Comparison of ENCODE assay signal across 1 cellular context in genomic region chr1:63701187-63701586, GRCh38.
TF ChIP-seq lines count a peak whose summit lies in the region.

No MANE protein-coding gene starts in this region.

TF ChIP-seq in HepG2, 621 proteins besides CTCF, POLR2A, EP300 and RAD21 (continued from another document):
- TF ChIP-seq, protein P1, sequence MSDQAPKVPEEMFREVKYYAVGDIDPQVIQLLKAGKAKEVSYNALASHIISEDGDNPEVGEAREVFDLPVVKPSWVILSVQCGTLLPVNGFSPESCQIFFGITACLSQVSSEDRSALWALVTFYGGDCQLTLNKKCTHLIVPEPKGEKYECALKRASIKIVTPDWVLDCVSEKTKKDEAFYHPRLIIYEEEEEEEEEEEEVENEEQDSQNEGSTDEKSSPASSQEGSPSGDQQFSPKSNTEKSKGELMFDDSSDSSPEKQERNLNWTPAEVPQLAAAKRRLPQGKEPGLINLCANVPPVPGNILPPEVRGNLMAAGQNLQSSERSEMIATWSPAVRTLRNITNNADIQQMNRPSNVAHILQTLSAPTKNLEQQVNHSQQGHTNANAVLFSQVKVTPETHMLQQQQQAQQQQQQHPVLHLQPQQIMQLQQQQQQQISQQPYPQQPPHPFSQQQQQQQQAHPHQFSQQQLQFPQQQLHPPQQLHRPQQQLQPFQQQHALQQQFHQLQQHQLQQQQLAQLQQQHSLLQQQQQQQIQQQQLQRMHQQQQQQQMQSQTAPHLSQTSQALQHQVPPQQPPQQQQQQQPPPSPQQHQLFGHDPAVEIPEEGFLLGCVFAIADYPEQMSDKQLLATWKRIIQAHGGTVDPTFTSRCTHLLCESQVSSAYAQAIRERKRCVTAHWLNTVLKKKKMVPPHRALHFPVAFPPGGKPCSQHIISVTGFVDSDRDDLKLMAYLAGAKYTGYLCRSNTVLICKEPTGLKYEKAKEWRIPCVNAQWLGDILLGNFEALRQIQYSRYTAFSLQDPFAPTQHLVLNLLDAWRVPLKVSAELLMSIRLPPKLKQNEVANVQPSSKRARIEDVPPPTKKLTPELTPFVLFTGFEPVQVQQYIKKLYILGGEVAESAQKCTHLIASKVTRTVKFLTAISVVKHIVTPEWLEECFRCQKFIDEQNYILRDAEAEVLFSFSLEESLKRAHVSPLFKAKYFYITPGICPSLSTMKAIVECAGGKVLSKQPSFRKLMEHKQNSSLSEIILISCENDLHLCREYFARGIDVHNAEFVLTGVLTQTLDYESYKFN (CRISPR knock-in tag; conservative IDR thresholded peaks at IDR 0.05), result peak; percentile 69
- TF ChIP-seq SAP130 (CRISPR knock-in tag; IDR thresholded peaks at IDR 0.05; ENCODE audit: low read depth) (0 out of 2 replicates have a peak, but pooled peaks have one; percentile 15), PTBP1 (IDR thresholded peaks at IDR 0.05; ENCODE audit: low read depth, low read length, poor library complexity, severe bottlenecking) (no peak), ZNF782 (CRISPR knock-in tag; IDR thresholded peaks at IDR 0.05; ENCODE audit: borderline replicate concordance) (no peak), HMG20B (CRISPR knock-in tag; conservative IDR thresholded peaks at IDR 0.05) (no peak), CENPT (CRISPR knock-in tag; IDR thresholded peaks at IDR 0.05; ENCODE audit: low read depth) (no peak), ZBTB40 (IDR thresholded peaks at IDR 0.05) (no peak), ZBTB40 (CRISPR knock-in tag; IDR thresholded peaks at IDR 0.05) (no peak), ZNF7 (CRISPR knock-in tag; IDR thresholded peaks at IDR 0.05) (no peak), ZBTB7B (CRISPR knock-in tag; IDR thresholded peaks at IDR 0.05) (no peak), ATRX (CRISPR knock-in tag; IDR thresholded peaks at IDR 0.05; ENCODE audit: borderline replicate concordance) (no peak), ZFP90 (CRISPR knock-in tag; IDR thresholded peaks at IDR 0.05; ENCODE audit: borderline replicate concordance) (no peak), GABPB1 (CRISPR knock-in tag; IDR thresholded peaks at IDR 0.05) (no peak), POLR2G (IDR thresholded peaks at IDR 0.05; ENCODE audit: low read depth, low read length) (no peak), SALL1 (CRISPR knock-in tag; IDR thresholded peaks at IDR 0.05) (peak; percentile 76), SP2 (CRISPR knock-in tag; IDR thresholded peaks at IDR 0.05) (no peak), ZMYM3 (CRISPR knock-in tag; IDR thresholded peaks at IDR 0.05) (0 out of 2 replicates have a peak, but pooled peaks have one; percentile 6), ZFP91 (CRISPR knock-in tag; IDR thresholded peaks at IDR 0.05; ENCODE audit: borderline replicate concordance) (no peak), PPARG (CRISPR knock-in tag; conservative IDR thresholded peaks at IDR 0.05) (no peak), ZNF44 (CRISPR knock-in tag; IDR thresholded peaks at IDR 0.05) (no peak), ZNF687 (CRISPR knock-in tag; IDR thresholded peaks at IDR 0.05) (peak; percentile 15; the same call in 1 of the 2 replicates), GATAD2A (CRISPR knock-in tag; IDR thresholded peaks at IDR 0.05) (peak; percentile 78; the same call in 1 of the 2 replicates), FOXA3 (CRISPR knock-in tag; IDR thresholded peaks at IDR 0.05) (peak; percentile 66)
- TF ChIP-seq, protein P2, sequence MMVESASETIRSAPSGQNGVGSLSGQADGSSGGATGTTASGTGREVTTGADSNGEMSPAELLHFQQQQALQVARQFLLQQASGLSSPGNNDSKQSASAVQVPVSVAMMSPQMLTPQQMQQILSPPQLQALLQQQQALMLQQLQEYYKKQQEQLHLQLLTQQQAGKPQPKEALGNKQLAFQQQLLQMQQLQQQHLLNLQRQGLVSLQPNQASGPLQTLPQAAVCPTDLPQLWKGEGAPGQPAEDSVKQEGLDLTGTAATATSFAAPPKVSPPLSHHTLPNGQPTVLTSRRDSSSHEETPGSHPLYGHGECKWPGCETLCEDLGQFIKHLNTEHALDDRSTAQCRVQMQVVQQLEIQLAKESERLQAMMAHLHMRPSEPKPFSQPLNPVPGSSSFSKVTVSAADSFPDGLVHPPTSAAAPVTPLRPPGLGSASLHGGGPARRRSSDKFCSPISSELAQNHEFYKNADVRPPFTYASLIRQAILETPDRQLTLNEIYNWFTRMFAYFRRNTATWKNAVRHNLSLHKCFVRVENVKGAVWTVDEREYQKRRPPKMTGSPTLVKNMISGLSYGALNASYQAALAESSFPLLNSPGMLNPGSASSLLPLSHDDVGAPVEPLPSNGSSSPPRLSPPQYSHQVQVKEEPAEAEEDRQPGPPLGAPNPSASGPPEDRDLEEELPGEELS (CRISPR knock-in tag; IDR thresholded peaks at IDR 0.05), result peak; percentile 23; the same call in 1 of the 2 replicates
- TF ChIP-seq, protein P3, sequence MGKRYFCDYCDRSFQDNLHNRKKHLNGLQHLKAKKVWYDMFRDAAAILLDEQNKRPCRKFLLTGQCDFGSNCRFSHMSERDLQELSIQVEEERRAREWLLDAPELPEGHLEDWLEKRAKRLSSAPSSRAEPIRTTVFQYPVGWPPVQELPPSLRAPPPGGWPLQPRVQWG (CRISPR knock-in tag; IDR thresholded peaks at IDR 0.05; ENCODE audit: borderline replicate concordance, low read depth), result no peak
- TF ChIP-seq, protein P4, sequence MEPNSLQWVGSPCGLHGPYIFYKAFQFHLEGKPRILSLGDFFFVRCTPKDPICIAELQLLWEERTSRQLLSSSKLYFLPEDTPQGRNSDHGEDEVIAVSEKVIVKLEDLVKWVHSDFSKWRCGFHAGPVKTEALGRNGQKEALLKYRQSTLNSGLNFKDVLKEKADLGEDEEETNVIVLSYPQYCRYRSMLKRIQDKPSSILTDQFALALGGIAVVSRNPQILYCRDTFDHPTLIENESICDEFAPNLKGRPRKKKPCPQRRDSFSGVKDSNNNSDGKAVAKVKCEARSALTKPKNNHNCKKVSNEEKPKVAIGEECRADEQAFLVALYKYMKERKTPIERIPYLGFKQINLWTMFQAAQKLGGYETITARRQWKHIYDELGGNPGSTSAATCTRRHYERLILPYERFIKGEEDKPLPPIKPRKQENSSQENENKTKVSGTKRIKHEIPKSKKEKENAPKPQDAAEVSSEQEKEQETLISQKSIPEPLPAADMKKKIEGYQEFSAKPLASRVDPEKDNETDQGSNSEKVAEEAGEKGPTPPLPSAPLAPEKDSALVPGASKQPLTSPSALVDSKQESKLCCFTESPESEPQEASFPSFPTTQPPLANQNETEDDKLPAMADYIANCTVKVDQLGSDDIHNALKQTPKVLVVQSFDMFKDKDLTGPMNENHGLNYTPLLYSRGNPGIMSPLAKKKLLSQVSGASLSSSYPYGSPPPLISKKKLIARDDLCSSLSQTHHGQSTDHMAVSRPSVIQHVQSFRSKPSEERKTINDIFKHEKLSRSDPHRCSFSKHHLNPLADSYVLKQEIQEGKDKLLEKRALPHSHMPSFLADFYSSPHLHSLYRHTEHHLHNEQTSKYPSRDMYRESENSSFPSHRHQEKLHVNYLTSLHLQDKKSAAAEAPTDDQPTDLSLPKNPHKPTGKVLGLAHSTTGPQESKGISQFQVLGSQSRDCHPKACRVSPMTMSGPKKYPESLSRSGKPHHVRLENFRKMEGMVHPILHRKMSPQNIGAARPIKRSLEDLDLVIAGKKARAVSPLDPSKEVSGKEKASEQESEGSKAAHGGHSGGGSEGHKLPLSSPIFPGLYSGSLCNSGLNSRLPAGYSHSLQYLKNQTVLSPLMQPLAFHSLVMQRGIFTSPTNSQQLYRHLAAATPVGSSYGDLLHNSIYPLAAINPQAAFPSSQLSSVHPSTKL (CRISPR knock-in tag; IDR thresholded peaks at IDR 0.05), result peak; percentile 75
